In the genomic region with DNA sequence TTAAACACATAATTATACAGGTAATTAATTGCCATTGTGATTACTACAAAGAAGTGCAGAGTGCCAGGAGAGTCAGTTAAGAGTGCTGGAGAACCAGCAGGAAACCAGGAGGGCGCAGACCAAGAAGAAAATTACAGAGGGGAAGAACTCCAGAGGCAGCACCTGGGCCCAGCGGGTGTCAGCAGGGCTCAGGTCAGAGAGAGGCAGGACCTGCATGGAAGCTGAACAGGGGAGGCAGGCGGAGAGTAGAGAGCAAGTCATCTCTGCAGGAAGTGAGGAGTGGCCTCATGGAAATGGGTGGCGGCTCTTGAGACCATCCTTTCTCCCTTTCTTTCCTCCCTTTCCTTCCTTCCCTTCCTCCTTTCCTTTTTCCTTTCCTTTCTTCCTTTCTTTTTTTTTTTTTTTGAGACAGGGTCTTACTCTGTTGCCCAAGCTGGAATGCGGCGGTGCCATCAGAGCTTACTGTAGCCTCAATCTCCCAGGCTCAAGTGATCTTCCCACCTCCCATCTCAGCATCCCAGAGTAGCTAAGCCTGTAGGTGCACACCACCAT, we compare ENCODE assay signal across 13 cellular contexts.
"Had no signal": no experiment of that assay in that cellular context is flagged by ENCODE, and none has a peak within 500 bp of the region (broad histone marks: within the 10 kb centered on the region; RNA-seq: fewer than 3 reads in every experiment).

No MANE protein-coding gene starts in this region.

- DNase-seq: activated CD4-positive, alpha-beta T cell treated with anti-CD3 and anti-CD28 coated beads, Interleukin-2, amount 50 U/mL, for 4 hours; activated T-cell treated with anti-CD3 and anti-CD28 coated beads, Interleukin-2, amount 50 U/mL, for 1 hour; amniotic stem cell; hypothalamus; mammary epithelial cell; mucosa of descending colon; naive thymus-derived CD8-positive, alpha-beta T cell; right cardiac atrium; small intestine; thyroid gland; uterus had no signal

- H3K4me3 ChIP-seq: mucosa of descending colon, thyroid gland, uterus had no signal

- FAIRE-seq: small intestine had no signal

- H3K36me3 ChIP-seq: thyroid gland, uterus had no signal

- H3K4me1 ChIP-seq: uterus had no signal

- H3K27me3 ChIP-seq: thyroid gland, uterus had no signal

- ATAC-seq: activated naive CD4-positive, alpha-beta T cell treated with anti-CD3 and anti-CD28 coated beads, Interleukin-2, amount 50 U/mL, for 72 hours; esophagus mucosa; mucosa of descending colon; naive thymus-derived CD8-positive, alpha-beta T cell; right cardiac atrium had no signal

- H3K27ac ChIP-seq: uterus had no signal

- H3K9me3 ChIP-seq: mucosa of descending colon, thyroid gland, uterus had no signal
